In the genomic region with DNA sequence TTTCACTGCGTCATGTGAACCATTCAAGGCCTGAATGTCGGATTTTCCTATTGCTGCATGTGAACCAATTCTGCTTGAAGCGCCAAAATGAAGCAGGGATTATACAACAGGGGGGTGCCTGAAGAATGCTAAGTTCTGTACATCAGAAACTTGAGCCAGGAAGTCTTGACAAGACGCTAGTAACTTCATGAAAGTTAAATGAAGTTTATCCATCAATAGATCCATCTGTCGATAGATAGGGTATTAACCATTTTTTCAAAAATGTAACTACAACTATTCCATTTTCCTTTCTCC, we compare ENCODE assay signal across 8 cellular contexts. TPM values are rescaled to one million over a fixed set of nuclear protein-coding genes. Genes with fewer than 3 reads are reported as not detected.
DNase-seq lines count a peak whose midpoint lies in the region; ATAC-seq, FAIRE-seq and TF ChIP-seq lines count a peak whose summit lies in the region.

No MANE protein-coding gene starts in this region.

- H3K4me3 ChIP-seq in fibroblast of villous mesenchyme (ENCODE audit: low read depth, low read length): peak overlapping the region; percentile 88

- intact Hi-C loops in sciatic nerve (cut with DNase I): no loop called here

- DNase-seq in GM12892 (ENCODE audit: insufficient read length) (no peak), T-helper 17 cell (no peak), fibroblast of villous mesenchyme (ENCODE audit: low read depth) (peak; percentile 47), sciatic nerve (ENCODE audit: low spot score) (no peak), SKM-1 (lab: John Stamatoyannopoulos, UW; ENCODE audit: unreplicated experiment) (no peak), SKM-1 treated with dmso at 0.1 percent for 144 hours (lab: John Stamatoyannopoulos, UW; ENCODE audit: unreplicated experiment) (no peak), NCI-H1694 treated with DMSO at 0.1 percent for 48 hours (lab: John Stamatoyannopoulos, UW) (no peak)

- no peak for TF ChIP-seq POLR2A in GM12892 (IDR thresholded peaks at IDR 0.05; ENCODE audit: low read depth, low read length)

- peak overlapping the region; percentile 99 for H3K27ac Mint-ChIP-seq in T-helper 17 cell

- H3K4me3 Mint-ChIP-seq in T-helper 17 cell: peak overlapping the region; percentile 97

- peak; percentile 33 for FAIRE-seq in GM12892 (lab: Jason Lieb, UNC)

- H3K27me3 Mint-ChIP-seq in T-helper 17 cell: no peaks in the 10 kb centered on the region

- peaks cover 3% of the 10 kb centered on the region for H3K36me3 Mint-ChIP-seq in T-helper 17 cell (ENCODE audit: low read depth)

- no peak for TF ChIP-seq CTCF in fibroblast of villous mesenchyme (IDR thresholded peaks at IDR 0.05; ENCODE audit: insufficient read depth, low read depth, low read length)

- peaks cover 26% of the 10 kb centered on the region for H3K4me1 Mint-ChIP-seq in T-helper 17 cell

- H3K9me3 ChIP-seq in T-helper 17 cell (ENCODE audit: control insufficient read depth, low read length, poor library complexity, severe bottlenecking): no peaks in the 10 kb centered on the region

- ATAC-seq in T-helper 17 cell: no peak
- ATAC-seq in sciatic nerve: peak; percentile 2
- ATAC-seq in GM18873 (IDR thresholded peaks at IDR 0.05; ENCODE audit: low FRiP score, unreplicated experiment): no peak

RNA-seq across cellular contexts. Expression of a gene that starts 0.6 kb away (rescaled TPM):
- polyA plus RNA-seq in GM12892 (2012; ENCODE audit: missing spikeins): 11.4 TPM
- total RNA-seq in T-helper 17 cell (10 to 100 TPM; 43.5 to 43.7 TPM), fibroblast of villous mesenchyme (9.3 and 10.4 TPM in 2 replicates), sciatic nerve (28.6 TPM)
